Comparison of ENCODE assay signal across 22 cellular contexts in genomic region chr11:10645212-10645795, GRCh38. TPM values are rescaled to one million over a fixed set of nuclear protein-coding genes. Genes with fewer than 3 reads are reported as not detected.
A peak's percentile ranks its signal among the peaks of the same experiment; 100 is the strongest.
DNase-seq lines count a peak whose midpoint lies in the region; ATAC-seq and TF ChIP-seq lines count a peak whose summit lies in the region.
"Had no signal": no experiment of that assay in that cellular context is flagged by ENCODE, and none has a peak within 500 bp of the region (broad histone marks: within the 10 kb centered on the region; RNA-seq: fewer than 3 reads in every experiment).

No MANE protein-coding gene starts in this region.

- POLR2A ChIA-PET in activated CD8-positive, alpha-beta T cell treated with anti-CD3 and anti-CD28 coated beads for 36 hours (lab: Charles Lee) = interaction anchor here (0.6 kb wide), 1 partner anchor 110 kb away, joined by 3 read pairs; no protein-coding TSS in a partner anchor
- POLR2A ChIA-PET in activated CD8-positive, alpha-beta T cell treated with anti-CD3 and anti-CD28 coated beads, Interleukin-2, amount 10 ng/mL, durations not matched to agents 7 days and 5 days (lab: Charles Lee) = no interaction called here
- POLR2A ChIA-PET in CD8-positive, alpha-beta T cell (lab: Charles Lee) = no interaction called here

- H3K4me3 ChIP-seq in uterus = no peak overlapping the region
- no peak overlapping the region for H3K4me3 ChIP-seq in CD8-positive, alpha-beta T cell (ENCODE audit: low read depth, low read length)
- H3K4me3 ChIP-seq: BLaER1, MG63 had no signal

- DNase-seq in activated CD8-positive, alpha-beta T cell treated with anti-CD3 and anti-CD28 coated beads for 36 hours = no peak
- no peak for DNase-seq in activated CD8-positive, alpha-beta T cell treated with anti-CD3 and anti-CD28 coated beads, Interleukin-2, amount 10 ng/mL, durations not matched to agents 7 days and 5 days
- DNase-seq in dermis blood vessel endothelial cell (peak; percentile 38), lung microvascular endothelial cell (ENCODE audit: low read depth in 2 of 2) (peak; percentile 59 to 70), uterus (no peak), COR-L47 (lab: John Stamatoyannopoulos, UW) (no peak)
- no peak for DNase-seq in CD8-positive, alpha-beta T cell
- DNase-seq: CD4-positive, alpha-beta memory T cell; H9; Kasumi-1; MG63; NCI-H1092 treated with DMSO at 0.1 percent for 48 hours; NCI-H1694; NCI-H2081 treated with DMSO at 0.1 percent for 48 hours; NCI-H446 treated with DMSO at 0.1 percent for 48 hours; NCI-H69; SHP77 treated with DMSO at 0.1 percent for 48 hours; SK-N-SH had no signal

- no peaks in the 10 kb centered on the region for H3K9me3 Mint-ChIP-seq in activated CD8-positive, alpha-beta T cell treated with anti-CD3 and anti-CD28 coated beads for 36 hours
- no peaks in the 10 kb centered on the region for H3K9me3 Mint-ChIP-seq in activated CD8-positive, alpha-beta T cell treated with anti-CD3 and anti-CD28 coated beads, Interleukin-2, amount 10 ng/mL, durations not matched to agents 7 days and 5 days (ENCODE audit: insufficient read depth)
- no peaks in the 10 kb centered on the region for H3K9me3 Mint-ChIP-seq in CD8-positive, alpha-beta T cell
- H3K9me3 Mint-ChIP-seq: CD4-positive, alpha-beta memory T cell; H9 had no signal

- TF ChIP-seq CTCF in activated CD8-positive, alpha-beta T cell treated with anti-CD3 and anti-CD28 coated beads for 36 hours (IDR thresholded peaks at IDR 0.05) = no peak
- TF ChIP-seq CTCF in uterus (IDR thresholded peaks at IDR 0.05) = no peak
- no peak for TF ChIP-seq CTCF in CD8-positive, alpha-beta T cell (IDR thresholded peaks at IDR 0.05)

- peaks cover 0 to 3% of the 10 kb centered on the region in 2 donors for H3K4me1 ChIP-seq in uterus
- H3K4me1 ChIP-seq in CD8-positive, alpha-beta T cell (ENCODE audit: insufficient read depth, low read length) = no peaks in the 10 kb centered on the region

- H3K27me3 ChIP-seq in uterus = no peaks in the 10 kb centered on the region
- no peaks in the 10 kb centered on the region for H3K27me3 ChIP-seq in CD8-positive, alpha-beta T cell (ENCODE audit: insufficient read depth, low read length)
- H3K27me3 ChIP-seq: BLaER1, MG63 had no signal

- H3K27ac ChIP-seq in uterus = peak overlapping the region; percentile 48 to 61
- H3K27ac ChIP-seq in CD8-positive, alpha-beta T cell (ENCODE audit: low read depth, low read length) = no peak overlapping the region
- H3K27ac ChIP-seq: BLaER1, HL-60 had no signal

- CTCF ChIA-PET in activated CD8-positive, alpha-beta T cell treated with anti-CD3 and anti-CD28 coated beads for 36 hours (lab: Charles Lee) = interaction anchor here (1.0 to 3.1 kb wide), 2 partner anchors 9 to 12 kb away, joined by 3 to 16 read pairs; no protein-coding TSS in a partner anchor
- CTCF ChIA-PET in activated CD8-positive, alpha-beta T cell treated with anti-CD3 and anti-CD28 coated beads, Interleukin-2, amount 10 ng/mL, durations not matched to agents 7 days and 5 days (lab: Charles Lee) = interaction anchor here (1.6 to 2.2 kb wide), 2 partner anchors 9 to 232 kb away, joined by 5 to 7 read pairs; no protein-coding TSS in a partner anchor
- CTCF ChIA-PET in CD8-positive, alpha-beta T cell (lab: Charles Lee) = interaction anchor here (2.0 kb wide), 1 partner anchor 9 kb away, joined by 11 read pairs; no protein-coding TSS in a partner anchor

- no peak for TF ChIP-seq POLR2A in uterus (IDR thresholded peaks at IDR 0.05)

- no peak overlapping the region for H3K4me3 Mint-ChIP-seq in activated CD8-positive, alpha-beta T cell treated with anti-CD3 and anti-CD28 coated beads for 36 hours
- H3K4me3 Mint-ChIP-seq in activated CD8-positive, alpha-beta T cell treated with anti-CD3 and anti-CD28 coated beads, Interleukin-2, amount 10 ng/mL, durations not matched to agents 7 days and 5 days = no peak overlapping the region
- no peak overlapping the region for H3K4me3 Mint-ChIP-seq in CD8-positive, alpha-beta T cell
- H3K4me3 Mint-ChIP-seq: CD4-positive, alpha-beta memory T cell; H9; IgD-negative memory B cell had no signal

- H3K27ac Mint-ChIP-seq in activated CD8-positive, alpha-beta T cell treated with anti-CD3 and anti-CD28 coated beads for 36 hours = no peak overlapping the region
- H3K27ac Mint-ChIP-seq in activated CD8-positive, alpha-beta T cell treated with anti-CD3 and anti-CD28 coated beads, Interleukin-2, amount 10 ng/mL, durations not matched to agents 7 days and 5 days = no peak overlapping the region
- H3K27ac Mint-ChIP-seq in CD8-positive, alpha-beta T cell = no peak overlapping the region
- H3K27ac Mint-ChIP-seq: CD4-positive, alpha-beta memory T cell; IgD-negative memory B cell had no signal

- no peaks in the 10 kb centered on the region for H3K36me3 Mint-ChIP-seq in activated CD8-positive, alpha-beta T cell treated with anti-CD3 and anti-CD28 coated beads for 36 hours (ENCODE audit: low read depth)
- H3K36me3 Mint-ChIP-seq in activated CD8-positive, alpha-beta T cell treated with anti-CD3 and anti-CD28 coated beads, Interleukin-2, amount 10 ng/mL, durations not matched to agents 7 days and 5 days (ENCODE audit: low read depth) = no peaks in the 10 kb centered on the region
- H3K36me3 Mint-ChIP-seq in CD8-positive, alpha-beta T cell = no peaks in the 10 kb centered on the region
- H3K36me3 Mint-ChIP-seq: CD4-positive, alpha-beta memory T cell; IgD-negative memory B cell had no signal

- no peaks in the 10 kb centered on the region for H3K36me3 ChIP-seq in uterus
- H3K36me3 ChIP-seq in CD8-positive, alpha-beta T cell (ENCODE audit: insufficient read depth, low read length) = no peaks in the 10 kb centered on the region
- H3K36me3 ChIP-seq: BLaER1, MG63 had no signal

- intact Hi-C loops in activated CD8-positive, alpha-beta T cell treated with anti-CD3 and anti-CD28 coated beads for 36 hours (cut with micrococcal nuclease) = no loop called here
- intact Hi-C loops in uterus (cut with DNase I; ENCODE audit: low total_unique reads) = no loop called here
- intact Hi-C loops in CD8-positive, alpha-beta T cell (cut with DNase I, micrococcal nuclease) = no loop called here

- no peaks in the 10 kb centered on the region for H3K9me3 ChIP-seq in uterus
- no peaks in the 10 kb centered on the region for H3K9me3 ChIP-seq in CD8-positive, alpha-beta T cell (ENCODE audit: low read length)
- H3K9me3 ChIP-seq: BLaER1, MG63, SK-N-SH had no signal

- ATAC-seq in activated CD8-positive, alpha-beta T cell treated with anti-CD3 and anti-CD28 coated beads for 36 hours = peak; percentile 45
- ATAC-seq in activated CD8-positive, alpha-beta T cell treated with anti-CD3 and anti-CD28 coated beads, Interleukin-2, amount 10 ng/mL, durations not matched to agents 7 days and 5 days = no peak
- ATAC-seq in CD8-positive, alpha-beta T cell = no peak
- no peak for ATAC-seq in GM18909 (IDR thresholded peaks at IDR 0.05; ENCODE audit: poor library complexity, unreplicated experiment)

- H3K27me3 Mint-ChIP-seq in activated CD8-positive, alpha-beta T cell treated with anti-CD3 and anti-CD28 coated beads for 36 hours = no peaks in the 10 kb centered on the region
- peaks cover 4% of the 10 kb centered on the region for H3K27me3 Mint-ChIP-seq in activated CD8-positive, alpha-beta T cell treated with anti-CD3 and anti-CD28 coated beads, Interleukin-2, amount 10 ng/mL, durations not matched to agents 7 days and 5 days (ENCODE audit: low read depth)
- H3K27me3 Mint-ChIP-seq in CD8-positive, alpha-beta T cell (ENCODE audit: low read depth) = no peaks in the 10 kb centered on the region
- H3K27me3 Mint-ChIP-seq: IgD-negative memory B cell had no signal

- no peaks in the 10 kb centered on the region for H3K4me1 Mint-ChIP-seq in activated CD8-positive, alpha-beta T cell treated with anti-CD3 and anti-CD28 coated beads for 36 hours (ENCODE audit: low read depth)
- peaks cover 7% of the 10 kb centered on the region for H3K4me1 Mint-ChIP-seq in activated CD8-positive, alpha-beta T cell treated with anti-CD3 and anti-CD28 coated beads, Interleukin-2, amount 10 ng/mL, durations not matched to agents 7 days and 5 days (ENCODE audit: low read depth)
- no peaks in the 10 kb centered on the region for H3K4me1 Mint-ChIP-seq in CD8-positive, alpha-beta T cell (ENCODE audit: low read depth)
- H3K4me1 Mint-ChIP-seq: CD4-positive, alpha-beta memory T cell had no signal

RNA-seq across cellular contexts. Expression of gene IRAG1, which starts 48.3 kb away (rescaled TPM):
- total RNA-seq in activated CD8-positive, alpha-beta T cell treated with anti-CD3 and anti-CD28 coated beads for 36 hours = not detected
- not detected for total RNA-seq in activated CD8-positive, alpha-beta T cell treated with anti-CD3 and anti-CD28 coated beads, Interleukin-2, amount 10 ng/mL, durations not matched to agents 7 days and 5 days
- 0.51 and 0.79 TPM in 2 replicates for total RNA-seq in dermis blood vessel endothelial cell
- 0.44 and 0.79 TPM in 2 replicates for total RNA-seq in lung microvascular endothelial cell
- total RNA-seq in uterus = 100 to 1,000 TPM in 2 of 4 donors, 10 to 100 TPM in 2; 21.2 to 240 (median 107) TPM
- not detected for total RNA-seq in CD8-positive, alpha-beta T cell
- total RNA-seq: CD4-positive, alpha-beta memory T cell had no signal

Comparison
In these comparisons a context has a peak if more than half of its experiments do, and no peak if none do; other contexts are left out.
1. DNase-seq: peak in dermis blood vessel endothelial cell (single experiment) and lung microvascular endothelial cell (2 of 2); none in activated CD8-positive, alpha-beta T cell treated with anti-CD3 and anti-CD28 coated beads for 36 hours (single experiment), activated CD8-positive, alpha-beta T cell treated with anti-CD3 and anti-CD28 coated beads, Interleukin-2, amount 10 ng/mL, durations not matched to agents 7 days and 5 days (single experiment), uterus (0 of 2), CD8-positive, alpha-beta T cell (0 of 7) and COR-L47 (single experiment).
2. RNA of gene IRAG1, which starts 48.3 kb away (total RNA-seq): 21.2 to 240 TPM in uterus; 0.44 to 0.79 TPM in lung microvascular endothelial cell, 0.51 to 0.79 TPM in dermis blood vessel endothelial cell, not detected in CD8-positive, alpha-beta T cell, not detected in activated CD8-positive, alpha-beta T cell treated with anti-CD3 and anti-CD28 coated beads for 36 hours and not detected in activated CD8-positive, alpha-beta T cell treated with anti-CD3 and anti-CD28 coated beads, Interleukin-2, amount 10 ng/mL, durations not matched to agents 7 days and 5 days; every median in the first group is over 10 times any median in the second.